ENCODE assay signal across 8 cellular contexts in genomic region chr10:21516270-21517131, GRCh38. TPM values are rescaled to one million over a fixed set of nuclear protein-coding genes. Genes with fewer than 3 reads are reported as not detected.
DNase-seq lines count a peak whose midpoint lies in the region; ATAC-seq and TF ChIP-seq lines count a peak whose summit lies in the region.

No MANE protein-coding gene starts in this region.

- peaks cover 0 to 17% of the 10 kb centered on the region in 2 donors for H3K27me3 ChIP-seq in Peyer's patch

- peak overlapping the region; percentile 65 for H3K4me3 ChIP-seq in AG04449 (ENCODE audit: low read depth, low read length)
- peak overlapping the region; percentile 39 to 63 (median 55) for H3K4me3 ChIP-seq in Peyer's patch

- ATAC-seq in GM18520 (IDR thresholded peaks at IDR 0.05; ENCODE audit: unreplicated experiment) (peak; percentile 44), HG03039 (IDR thresholded peaks at IDR 0.05; ENCODE audit: unreplicated experiment) (peak; percentile 60), left ventricle myocardium superior (peak; percentile 41)

- peaks cover 0 to 35% (median 10%) of the 10 kb centered on the region in 4 donors for H3K4me1 ChIP-seq in Peyer's patch

- TF ChIP-seq POLR2A in Peyer's patch (IDR thresholded peaks at IDR 0.05) = no peak

- intact Hi-C loops in left ventricle myocardium superior (cut with micrococcal nuclease) (loop anchor here (10.0 kb wide), 1 partner anchor 442 kb away; no protein-coding TSS in a partner anchor), posterior cingulate gyrus (cut with DNase I) (no loop called here)

- POLR2A ChIA-PET in AG04449 (lab: Yijun Ruan, JAX) = interaction anchor here (0.9 to 2.4 kb wide), 2 partner anchors 10 to 11 kb away, joined by 4 to 16 read pairs; partner anchors contain the start of gene SKIDA1

- DNase-seq in AG04449 (ENCODE audit: low read depth, low spot score) (no peak), Peyer's patch (peak in 2 of 3 donors; percentile 68 to 70), amygdala (lab: John Stamatoyannopoulos, UW) (peak in 32 of 56 donors; percentile 30 to 77 (median 62)), left ventricle myocardium superior (peak; percentile 81), posterior cingulate gyrus (peak in 9 of 10 donors; percentile 50 to 95 (median 66)), AG08395 (ENCODE audit: low spot score) (no peak)

- no peaks in the 10 kb centered on the region for H3K36me3 ChIP-seq in Peyer's patch

- CTCF ChIA-PET in AG04449 (lab: Yijun Ruan, JAX) = interaction anchor here (0.6 to 3.2 kb wide), 3 partner anchors 20 to 238 kb away, joined by 3 to 20 read pairs (median 8); no protein-coding TSS in a partner anchor

- H3K27ac ChIP-seq in Peyer's patch = peak overlapping the region in 3 of 4 donors; percentile 59 to 75 (median 60)

- TF ChIP-seq CTCF in AG04449 (IDR thresholded peaks at IDR 0.05; ENCODE audit: insufficient read depth, low read length, missing control alignments) (no peak), Peyer's patch (IDR thresholded peaks at IDR 0.05) (no peak)

- no peaks in the 10 kb centered on the region for H3K9me3 ChIP-seq in Peyer's patch

RNA-seq across cellular contexts. Expression of gene SKIDA1, which starts 9.0 kb away (rescaled TPM):
- total RNA-seq in Peyer's patch = under 1 TPM in 1 of 4 donors, not detected in 3; 0.27 TPM
- 3.6 TPM for total RNA-seq in left ventricle myocardium superior

RNA-seq across cellular contexts. Expression of gene MLLT10, which starts 17.5 kb away (rescaled TPM):
- total RNA-seq in Peyer's patch = 10 to 100 TPM; 25.2 to 65.2 (median 40.1) TPM
- 26.1 TPM for total RNA-seq in left ventricle myocardium superior

Comparison
In these comparisons a context has a peak if more than half of its experiments do, and no peak if none do; other contexts are left out.
1. DNase-seq: peak in Peyer's patch (2 of 3), amygdala (32 of 56), left ventricle myocardium superior (single experiment) and posterior cingulate gyrus (9 of 10); none in AG04449 (single experiment) and AG08395 (single experiment).
2. Peak in every context shown above with its lines, with median percentiles within 50 percentile points of each other: ATAC-seq.